Comparison of ENCODE assay signal across 10 cellular contexts in genomic region chr6:16305246-16305725, GRCh38.
DNase-seq lines count a peak whose midpoint lies in the region; ATAC-seq and TF ChIP-seq lines count a peak whose summit lies in the region.
"Had no signal": no experiment of that assay in that cellular context is flagged by ENCODE, and none has a peak within 500 bp of the region (broad histone marks: within the 10 kb centered on the region; RNA-seq: fewer than 3 reads in every experiment).

No MANE protein-coding gene starts in this region.

- H3K4me3 Mint-ChIP-seq in activated T-cell treated with anti-CD3 and anti-CD28 coated beads, Interleukin-2, amount 50 U/mL, for 72 hours, result peak overlapping the region in 1 of 2 donors; percentile 51

- no peak overlapping the region for H3K27ac Mint-ChIP-seq in activated T-cell treated with anti-CD3 and anti-CD28 coated beads, Interleukin-2, amount 50 U/mL, for 72 hours

- no peaks in the 10 kb centered on the region for H3K9me3 ChIP-seq in upper lobe of left lung
- H3K9me3 ChIP-seq in esophagus squamous epithelium, result no peaks in the 10 kb centered on the region
- no peaks in the 10 kb centered on the region for H3K9me3 ChIP-seq in aorta (ENCODE audit: control insufficient read depth, low read length)

- H3K36me3 Mint-ChIP-seq in activated T-cell treated with anti-CD3 and anti-CD28 coated beads, Interleukin-2, amount 50 U/mL, for 72 hours (ENCODE audit: insufficient read depth in 2 of 2), result peaks cover 0 to 5% of the 10 kb centered on the region in 2 donors

- ATAC-seq in activated T-cell treated with anti-CD3 and anti-CD28 coated beads, Interleukin-2, amount 50 U/mL, for 72 hours (replicated peaks in 1 of 2), result peak; percentile 78 to 84
- peak; percentile 69 for ATAC-seq in HG02870 (IDR thresholded peaks at IDR 0.05; ENCODE audit: unreplicated experiment)
- ATAC-seq in upper lobe of left lung (ENCODE audit: low FRiP score in 2 of 2), result peak; percentile 26 to 36
- no peak for ATAC-seq in aorta (ENCODE audit: low FRiP score)

- H3K27me3 ChIP-seq in upper lobe of left lung (no peaks in the 10 kb centered on the region), esophagus squamous epithelium (no peaks in the 10 kb centered on the region), aorta (ENCODE audit: control insufficient read depth in 1 of 2, insufficient read depth in 2 of 2, low read length in 1 of 2) (no peaks in the 10 kb centered on the region)

- peaks cover 4 to 19% (median 12%) of the 10 kb centered on the region in 4 donors for H3K36me3 ChIP-seq in upper lobe of left lung
- peaks cover 0 to 65% (median 5%) of the 10 kb centered on the region in 3 donors for H3K36me3 ChIP-seq in esophagus squamous epithelium
- no peaks in the 10 kb centered on the region for H3K36me3 ChIP-seq in aorta (ENCODE audit: control insufficient read depth in 1 of 2, insufficient read depth in 2 of 2, low read length in 1 of 2)

- TF ChIP-seq CTCF in NB4 (IDR thresholded peaks at IDR 0.05; ENCODE audit: low read depth, low read length) (no peak), upper lobe of left lung (IDR thresholded peaks at IDR 0.05) (no peak), esophagus squamous epithelium (IDR thresholded peaks at IDR 0.05) (no peak)

- 48 to 59% methylated on average over 7 of the region's 7 CpGs for WGBS in upper lobe of left lung, 2 donors
- 65 to 75% methylated on average over 5 to 7 of the region's 7 CpGs for WGBS in esophagus squamous epithelium, 2 donors
- WGBS in aorta, 2 donors, result 84 to 88% methylated on average over 7 of the region's 7 CpGs

- H3K4me3 ChIP-seq in NB4 (ENCODE audit: low read depth, low read length), result peak overlapping the region; percentile 33
- no peak overlapping the region for H3K4me3 ChIP-seq in upper lobe of left lung
- H3K4me3 ChIP-seq in esophagus squamous epithelium, result no peak overlapping the region
- no peak overlapping the region for H3K4me3 ChIP-seq in aorta (ENCODE audit: low read length in 2 of 2)
- H3K4me3 ChIP-seq: smooth muscle cell had no signal

- no peaks in the 10 kb centered on the region for H3K27me3 Mint-ChIP-seq in activated T-cell treated with anti-CD3 and anti-CD28 coated beads, Interleukin-2, amount 50 U/mL, for 72 hours (ENCODE audit: low read depth)

- H3K9me3 Mint-ChIP-seq in activated T-cell treated with anti-CD3 and anti-CD28 coated beads, Interleukin-2, amount 50 U/mL, for 72 hours, result no peaks in the 10 kb centered on the region

- H3K4me1 ChIP-seq in upper lobe of left lung (no peaks in the 10 kb centered on the region), esophagus squamous epithelium (no peaks in the 10 kb centered on the region), aorta (ENCODE audit: control insufficient read depth in 1 of 2, insufficient read depth in 2 of 2, low read length in 2 of 2) (no peaks in the 10 kb centered on the region)

- H3K4me1 Mint-ChIP-seq in activated T-cell treated with anti-CD3 and anti-CD28 coated beads, Interleukin-2, amount 50 U/mL, for 72 hours (ENCODE audit: low read depth), result peaks cover 27% of the 10 kb centered on the region

- TF ChIP-seq EP300 in upper lobe of left lung (IDR thresholded peaks at IDR 0.05), result no peak

- intact Hi-C loops in esophagus squamous epithelium (cut with DNase I), result no loop called here
- intact Hi-C loops in aorta (cut with DNase I), result no loop called here

- H3K27ac ChIP-seq in upper lobe of left lung (no peak overlapping the region), esophagus squamous epithelium (no peak overlapping the region), aorta (ENCODE audit: low read depth in 1 of 2, low read length in 2 of 2) (no peak overlapping the region)

- TF ChIP-seq POLR2A in NB4 (IDR thresholded peaks at IDR 0.05; ENCODE audit: extremely low read depth, insufficient read length), result no peak
- TF ChIP-seq POLR2A in upper lobe of left lung (IDR thresholded peaks at IDR 0.05), result no peak
- no peak for TF ChIP-seq POLR2A in esophagus squamous epithelium (IDR thresholded peaks at IDR 0.05)

- peak; percentile 27 to 43 for DNase-seq in activated T-cell treated with anti-CD3 and anti-CD28 coated beads, Interleukin-2, amount 50 U/mL, for 72 hours
- DNase-seq in activated T-cell treated with anti-CD3 and anti-CD28 coated beads, Interleukin-2, amount 50 U/mL, for 1 hour, result no peak
- DNase-seq in NB4 (ENCODE audit: low read depth) (peak; percentile 97), upper lobe of left lung (no peak), esophagus squamous epithelium (lab: John Stamatoyannopoulos, UW) (no peak), aorta (no peak)
- DNase-seq in NK-92 treated with Interleukin-12 subunit alpha and Interleukin-12 subunit beta, amount 100 ng/mL, for 24 hours (lab: John Stamatoyannopoulos, UW), result no peak
- DNase-seq: effector CD8-positive, alpha-beta T cell had no signal

Comparison
In these comparisons a context has a peak if more than half of its experiments do, and no peak if none do; other contexts are left out.
1. DNase-seq: peak in activated T-cell treated with anti-CD3 and anti-CD28 coated beads, Interleukin-2, amount 50 U/mL, for 72 hours (2 of 2) and NB4 (single experiment); none in activated T-cell treated with anti-CD3 and anti-CD28 coated beads, Interleukin-2, amount 50 U/mL, for 1 hour (single experiment), upper lobe of left lung (0 of 2), esophagus squamous epithelium (single experiment), aorta (0 of 2) and NK-92 treated with Interleukin-12 subunit alpha and Interleukin-12 subunit beta, amount 100 ng/mL, for 24 hours (single experiment).